In genomic region chr21:42513151-42513984, GRCh38 we compare ENCODE assay signal across 8 cellular contexts. TPM values are rescaled to one million over a fixed set of nuclear protein-coding genes. Genes with fewer than 3 reads are reported as not detected.
DNase-seq lines count a peak whose midpoint lies in the region; ATAC-seq and TF ChIP-seq lines count a peak whose summit lies in the region.

Gene SLC37A1 (plus strand): TSS chr21:42513852. CDS start chr21:42518455, 4,603 bp downstream.

- no peaks in the 10 kb centered on the region for H3K27me3 ChIP-seq in SU-DHL-6 (ENCODE audit: low read length)

- H3K4me1 Mint-ChIP-seq in stimulated activated memory B cell treated with anti-CD40 and anti-IgM and Interleukin-4, amounts not matched to agents 10 μg/mL and 1 μg/mL and 100 μg/mL, for 72 hours, result peaks cover 48% of the 10 kb centered on the region

- no peak for TF ChIP-seq CTCF in SU-DHL-6 (IDR thresholded peaks at IDR 0.05; ENCODE audit: insufficient read depth, low read length, poor library complexity, severe bottlenecking)

- ATAC-seq in HG02610 (IDR thresholded peaks at IDR 0.05; ENCODE audit: unreplicated experiment) (peak; percentile 51), left lobe of liver (peak; percentile 77)
- ATAC-seq in stimulated activated memory B cell treated with anti-CD40 and anti-IgM and Interleukin-4, amounts not matched to agents 10 μg/mL and 1 μg/mL and 100 μg/mL, for 72 hours, result peak; percentile 79

- peaks cover 19% of the 10 kb centered on the region; the same call in 1 of the 2 replicates for H3K79me2 ChIP-seq in SU-DHL-6 (ENCODE audit: insufficient read depth, low read length)

- peak within 1 kb of the TSS; percentile 94 for H2AFZ ChIP-seq in SU-DHL-6 (ENCODE audit: low read depth, low read length, severe bottlenecking)

- DNase-seq in NCI-H1092 treated with DMSO at 0.1 percent for 48 hours (lab: John Stamatoyannopoulos, UW) (peak; percentile 35), NCI-H1092 (lab: John Stamatoyannopoulos, UW) (no peak), left lobe of liver (ENCODE audit: low spot score) (peak; percentile 67), cerebellar nuclear complex (lab: John Stamatoyannopoulos, UW) (no peak)
- peak; percentile 42 for DNase-seq in central memory CD4-positive, alpha-beta T cell

- peak within 1 kb of the TSS; percentile 94 for H3K9ac ChIP-seq in SU-DHL-6 (ENCODE audit: low read length)

- H3F3A ChIP-seq in SU-DHL-6 (ENCODE audit: insufficient read depth), result peaks cover 13% of the 10 kb centered on the region

- H3K27ac ChIP-seq in SU-DHL-6 (ENCODE audit: low read depth, low read length), result peak within 1 kb of the TSS; percentile 68

- H3K27ac Mint-ChIP-seq in stimulated activated memory B cell treated with anti-CD40 and anti-IgM and Interleukin-4, amounts not matched to agents 10 μg/mL and 1 μg/mL and 100 μg/mL, for 72 hours, result peak within 1 kb of the TSS; percentile 63

- no peaks in the 10 kb centered on the region for H3K36me3 ChIP-seq in SU-DHL-6 (ENCODE audit: low read length)

- no peaks in the 10 kb centered on the region for H3K9me2 ChIP-seq in SU-DHL-6 (replicated peaks; ENCODE audit: insufficient read depth, low read length)

- H3K9me3 Mint-ChIP-seq in stimulated activated memory B cell treated with anti-CD40 and anti-IgM and Interleukin-4, amounts not matched to agents 10 μg/mL and 1 μg/mL and 100 μg/mL, for 72 hours, result no peaks in the 10 kb centered on the region

- H4K20me1 ChIP-seq in SU-DHL-6 (ENCODE audit: low read depth, low read length), result no peaks in the 10 kb centered on the region

- H3K36me3 Mint-ChIP-seq in stimulated activated memory B cell treated with anti-CD40 and anti-IgM and Interleukin-4, amounts not matched to agents 10 μg/mL and 1 μg/mL and 100 μg/mL, for 72 hours, result peaks cover 19% of the 10 kb centered on the region

- peak within 1 kb of the TSS; percentile 92 for H3K4me3 Mint-ChIP-seq in stimulated activated memory B cell treated with anti-CD40 and anti-IgM and Interleukin-4, amounts not matched to agents 10 μg/mL and 1 μg/mL and 100 μg/mL, for 72 hours

- peak within 1 kb of the TSS; percentile 93 for H3K4me2 ChIP-seq in SU-DHL-6 (ENCODE audit: low read depth, low read length, poor library complexity, severe bottlenecking)

- no peaks in the 10 kb centered on the region for H3K27me3 Mint-ChIP-seq in stimulated activated memory B cell treated with anti-CD40 and anti-IgM and Interleukin-4, amounts not matched to agents 10 μg/mL and 1 μg/mL and 100 μg/mL, for 72 hours

- H3K4me3 ChIP-seq in SU-DHL-6 (ENCODE audit: insufficient read depth, low read length, poor library complexity, severe bottlenecking), result peak within 1 kb of the TSS; percentile 94

- H3K9me3 ChIP-seq in SU-DHL-6 (ENCODE audit: insufficient read depth, low read length), result no peaks in the 10 kb centered on the region

RNA-seq across cellular contexts. Expression of gene SLC37A1, which starts in this region (rescaled TPM):
- total RNA-seq in left lobe of liver, result 5.0 TPM

Comparison
In these comparisons a context has a peak if more than half of its experiments do, and no peak if none do; other contexts are left out.
1. DNase-seq: peak in NCI-H1092 treated with DMSO at 0.1 percent for 48 hours (single experiment), central memory CD4-positive, alpha-beta T cell (single experiment) and left lobe of liver (single experiment); none in NCI-H1092 (single experiment) and cerebellar nuclear complex (0 of 2).
2. Peak in every context shown above with its lines, with median percentiles within 50 percentile points of each other: ATAC-seq.